ENCODE assay signal across 8 cellular contexts in genomic region chr1:165828103-165828558, GRCh38. TPM values are rescaled to one million over a fixed set of nuclear protein-coding genes. Genes with fewer than 3 reads are reported as not detected.
A peak's percentile ranks its signal among the peaks of the same experiment; 100 is the strongest.
DNase-seq lines count a peak whose midpoint lies in the region; ATAC-seq and TF ChIP-seq lines count a peak whose summit lies in the region.

No MANE protein-coding gene starts in this region.

- no peaks in the 10 kb centered on the region for H3K36me3 ChIP-seq in HUES6 (ENCODE audit: control insufficient read depth, insufficient read depth, low read length)
- H3K36me3 ChIP-seq in gastrocnemius medialis, result no peaks in the 10 kb centered on the region

- H3K27me3 ChIP-seq in HUES6 (ENCODE audit: control insufficient read depth, insufficient read depth, low read length) (no peaks in the 10 kb centered on the region), gastrocnemius medialis (no peaks in the 10 kb centered on the region)

- H3K4me1 ChIP-seq in HUES6 (ENCODE audit: control insufficient read depth, insufficient read depth, low read length) (peaks cover 23% of the 10 kb centered on the region), gastrocnemius medialis (peaks cover 8 to 10% of the 10 kb centered on the region in 2 donors)

- DNase-seq in ELR (ENCODE audit: low read depth), result peak; percentile 68
- DNase-seq in SKM-1 (lab: John Stamatoyannopoulos, UW; ENCODE audit: unreplicated experiment), result peak; percentile 83
- DNase-seq in amygdala (lab: John Stamatoyannopoulos, UW), result peak in 43 of 56 donors; percentile 14 to 79 (median 53)
- DNase-seq in hypothalamus (lab: John Stamatoyannopoulos, UW), result peak in 43 of 51 donors; percentile 7 to 84 (median 59)
- peak in 1 of 2 donors; percentile 31 for DNase-seq in gastrocnemius medialis
- DNase-seq in amniotic stem cell (lab: John Stamatoyannopoulos, UW), result no peak

- no peak for TF ChIP-seq POLR2A in gastrocnemius medialis (IDR thresholded peaks at IDR 0.05)

- H3K9ac ChIP-seq in HUES6 (ENCODE audit: low read length), result peak overlapping the region; percentile 90

- H3K9me3 ChIP-seq in HUES6 (ENCODE audit: control insufficient read depth, insufficient read depth, low read depth, low read length), result no peaks in the 10 kb centered on the region
- no peaks in the 10 kb centered on the region for H3K9me3 ChIP-seq in gastrocnemius medialis

- H3K4me3 ChIP-seq in HUES6 (ENCODE audit: low read depth, low read length), result peak overlapping the region; percentile 90
- H3K4me3 ChIP-seq in gastrocnemius medialis, result peak overlapping the region; percentile 78 to 99 (median 85)

- H3K27ac ChIP-seq in HUES6 (ENCODE audit: low read depth, low read length) (peak overlapping the region; percentile 91), gastrocnemius medialis (peak overlapping the region; percentile 87 to 97 (median 96))

- in situ Hi-C loops in gastrocnemius medialis (cut with MboI; ENCODE audit: low sequenced_read_pairs in 4 of 4), result loop anchor here in 3 of 4 donors (10.0 kb wide), 2 partner anchors 77 to 87 kb away; no protein-coding TSS in a partner anchor

- ATAC-seq in GM21447 (IDR thresholded peaks at IDR 0.05; ENCODE audit: unreplicated experiment), result peak; percentile 36
- peak; percentile 45 for ATAC-seq in gastrocnemius medialis

- intact Hi-C loops in gastrocnemius medialis (cut with DNase I; ENCODE audit: low total_unique reads), result loop anchor here (2.0 to 10.0 kb wide), 4 partner anchors 29 to 443 kb away; partner anchors contain the start of genes ALDH9A1 and TMCO1

- TF ChIP-seq CTCF in gastrocnemius medialis (IDR thresholded peaks at IDR 0.05 in 4 of 5, conservative IDR thresholded peaks at IDR 0.05 in 1 of 5), result peak in 1 of 5 experiments; percentile 4

RNA-seq across cellular contexts. Expression of gene UCK2, which starts 0.7 kb away (rescaled TPM):
- total RNA-seq in gastrocnemius medialis, result 10 to 100 TPM; 14.0 to 32.7 (median 24.1) TPM

RNA-seq across cellular contexts. Expression of gene TMCO1, which starts 59.5 kb away (rescaled TPM):
- total RNA-seq in gastrocnemius medialis, result 10 to 100 TPM; 28.7 to 46.9 (median 36.8) TPM
